Comparison of ENCODE assay signal across 30 cellular contexts in genomic region chr20:57535297-57535696, GRCh38. TPM values are rescaled to one million over a fixed set of nuclear protein-coding genes. Genes with fewer than 3 reads are reported as not detected.
"Had no signal": no experiment of that assay in that cellular context is flagged by ENCODE, and none has a peak within 500 bp of the region (broad histone marks: within the 10 kb centered on the region; RNA-seq: fewer than 3 reads in every experiment).

No MANE protein-coding gene starts in this region.

- H3K9me3 ChIP-seq: colonic mucosa, gastrocnemius medialis, left lung, lower lobe of right lung had no signal

- H3K4me3 Mint-ChIP-seq: dendritic cell treated with granulocyte-macrophage colony-stimulating factor and Interleukin-4, amounts not matched to agents 40 ng/mL and 50 ng/mL, for 4 days had no signal

- H3K4me3 ChIP-seq: colonic mucosa, esophagus squamous epithelium, gastrocnemius medialis, heart right ventricle, left lung, lower lobe of right lung had no signal

- ATAC-seq: esophagus mucosa, gastrocnemius medialis, heart right ventricle, left cardiac atrium, left lung, left ventricle myocardium superior, lower lobe of right lung had no signal

- DNase-seq: cerebellar nuclear complex; colonic mucosa; cortex of kidney; effector CD8-positive, alpha-beta T cell; esophagus squamous epithelium; foreskin fibroblast; foreskin melanocyte; gastrocnemius medialis; glutamatergic neuron; head of caudate nucleus; heart right ventricle; hippocampal formation; left cardiac atrium; left lung; left ventricle myocardium superior; lower lobe of right lung; mesenchymal stem cell; midbrain had no signal

- H3K27me3 ChIP-seq: colonic mucosa had no signal

- H3K4me1 ChIP-seq: gastrocnemius medialis, heart right ventricle, left lung, lower lobe of right lung had no signal

- H3K27ac Mint-ChIP-seq: dendritic cell treated with granulocyte-macrophage colony-stimulating factor and Interleukin-4, amounts not matched to agents 40 ng/mL and 50 ng/mL, for 4 days had no signal

- H3K36me3 ChIP-seq: colonic mucosa, esophagus squamous epithelium, gastrocnemius medialis, heart right ventricle, left lung, lower lobe of right lung had no signal

- H3K27ac ChIP-seq: esophagus squamous epithelium, gastrocnemius medialis, heart right ventricle, left lung, lower lobe of right lung had no signal

RNA-seq across cellular contexts. Expression of gene CTCFL, which starts 10.4 kb away (rescaled TPM):
- total RNA-seq: chondrocyte, dermis microvascular lymphatic vessel endothelial cell, endothelial cell of umbilical vein, esophagus mucosa, gastrocnemius medialis, glomerular endothelial cell, heart right ventricle, left cardiac atrium, left lung, left ventricle myocardium superior, lower leg skin, lower lobe of right lung, lung microvascular endothelial cell, mononuclear cell, myocyte had no signal
- polyA plus RNA-seq: endothelial cell of umbilical vein, heart right ventricle, keratinocyte had no signal

RNA-seq across cellular contexts. Expression of gene PCK1, which starts 25.6 kb away (rescaled TPM):
- total RNA-seq: chondrocyte, dermis microvascular lymphatic vessel endothelial cell, endothelial cell of umbilical vein, epithelial cell of proximal tubule, glomerular endothelial cell, left lung, lower lobe of right lung, lung microvascular endothelial cell, mononuclear cell, myocyte had no signal
- polyA plus RNA-seq: endothelial cell of umbilical vein, keratinocyte had no signal
